Comparison of ENCODE assay signal across 18 cellular contexts in the genomic region with DNA sequence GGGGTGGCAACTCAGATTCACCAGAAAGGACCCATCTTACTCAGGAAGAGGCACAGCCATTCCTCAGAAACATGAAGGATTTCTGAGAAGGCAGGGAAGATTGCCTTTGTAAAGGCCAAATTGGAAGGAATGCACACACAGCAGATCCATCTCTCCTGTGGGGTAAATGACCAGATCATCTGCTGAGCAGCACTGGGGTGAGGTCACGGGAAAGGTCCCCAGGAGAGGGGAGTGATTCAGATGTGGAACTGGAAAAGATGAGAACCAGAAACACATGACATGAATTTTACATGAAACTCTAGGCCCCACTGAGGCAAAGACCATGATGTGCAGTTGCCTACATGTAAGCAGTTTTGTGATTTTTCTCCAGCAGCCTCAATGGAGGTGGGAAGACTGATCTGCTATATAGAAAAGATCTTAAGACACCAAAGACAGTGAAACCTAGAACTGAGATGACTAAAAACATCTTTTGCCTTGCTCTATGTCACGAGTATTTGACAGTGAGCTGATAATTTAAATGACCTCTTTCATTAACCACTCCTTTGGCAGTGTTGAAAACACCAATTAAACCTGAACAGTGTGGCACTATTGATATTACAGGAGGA.
DNase-seq lines count a peak whose midpoint lies in the region; ATAC-seq and TF ChIP-seq lines count a peak whose summit lies in the region.
"Had no signal": no experiment of that assay in that cellular context is flagged by ENCODE, and none has a peak within 500 bp of the region (broad histone marks: within the 10 kb centered on the region; RNA-seq: fewer than 3 reads in every experiment).

No MANE protein-coding gene starts in this region.

- no peaks in the 10 kb centered on the region for H3K36me3 Mint-ChIP-seq in activated CD4-positive, alpha-beta T cell treated with anti-CD3 and anti-CD28 coated beads, Interleukin-2, amount 10 ng/mL, durations not matched to agents 7 days and 5 days (ENCODE audit: low read depth)
- H3K36me3 Mint-ChIP-seq in stimulated activated naive CD8-positive, alpha-beta T cell treated with anti-CD3 and anti-CD28 coated beads, Interleukin-15, Interleukin-2, amounts not matched to agents 100 ng/mL and 50 ng/mL, for 24 hours (ENCODE audit: low read depth), result no peaks in the 10 kb centered on the region
- H3K36me3 Mint-ChIP-seq: CD14-positive monocyte; CD4-positive, alpha-beta memory T cell had no signal

- peaks cover 3% of the 10 kb centered on the region for H3K27me3 Mint-ChIP-seq in activated CD4-positive, alpha-beta T cell treated with anti-CD3 and anti-CD28 coated beads, Interleukin-2, amount 10 ng/mL, durations not matched to agents 7 days and 5 days
- peaks cover 3% of the 10 kb centered on the region for H3K27me3 Mint-ChIP-seq in stimulated activated naive CD8-positive, alpha-beta T cell treated with anti-CD3 and anti-CD28 coated beads, Interleukin-15, Interleukin-2, amounts not matched to agents 100 ng/mL and 50 ng/mL, for 24 hours

- POLR2A ChIA-PET in activated CD4-positive, alpha-beta T cell treated with anti-CD3 and anti-CD28 coated beads, Interleukin-2, amount 10 ng/mL, durations not matched to agents 7 days and 5 days (lab: Charles Lee), result no interaction called here

- no peak for ATAC-seq in GM21737 (IDR thresholded peaks at IDR 0.05; ENCODE audit: unreplicated experiment)
- ATAC-seq: GM23338 had no signal

- 84% methylated on average over 2 of the region's 2 CpGs for WGBS in esophagus muscularis mucosa
- 52 to 73% methylated on average over 2 of the region's 2 CpGs for WGBS in esophagus squamous epithelium, 2 donors

- no peak overlapping the region for H3K27ac Mint-ChIP-seq in activated CD4-positive, alpha-beta T cell treated with anti-CD3 and anti-CD28 coated beads, Interleukin-2, amount 10 ng/mL, durations not matched to agents 7 days and 5 days
- H3K27ac Mint-ChIP-seq in stimulated activated naive CD8-positive, alpha-beta T cell treated with anti-CD3 and anti-CD28 coated beads, Interleukin-15, Interleukin-2, amounts not matched to agents 100 ng/mL and 50 ng/mL, for 24 hours, result peak overlapping the region; percentile 38
- H3K27ac Mint-ChIP-seq: CD14-positive monocyte; CD4-positive, alpha-beta memory T cell; GM23338 had no signal

- no peaks in the 10 kb centered on the region for H3K36me3 ChIP-seq in esophagus muscularis mucosa
- no peaks in the 10 kb centered on the region for H3K36me3 ChIP-seq in esophagus squamous epithelium
- H3K36me3 ChIP-seq: BLaER1 had no signal

- TF ChIP-seq EP300 in esophagus muscularis mucosa (IDR thresholded peaks at IDR 0.05), result no peak

- H3K4me1 Mint-ChIP-seq in activated CD4-positive, alpha-beta T cell treated with anti-CD3 and anti-CD28 coated beads, Interleukin-2, amount 10 ng/mL, durations not matched to agents 7 days and 5 days, result no peaks in the 10 kb centered on the region
- H3K4me1 Mint-ChIP-seq in stimulated activated naive CD8-positive, alpha-beta T cell treated with anti-CD3 and anti-CD28 coated beads, Interleukin-15, Interleukin-2, amounts not matched to agents 100 ng/mL and 50 ng/mL, for 24 hours (ENCODE audit: low read depth), result peaks cover 14% of the 10 kb centered on the region
- H3K4me1 Mint-ChIP-seq: CD14-positive monocyte; CD4-positive, alpha-beta memory T cell had no signal

- H3K4me1 ChIP-seq in esophagus muscularis mucosa (peaks cover 0 to 3% (median 0%) of the 10 kb centered on the region in 4 donors), esophagus squamous epithelium (no peaks in the 10 kb centered on the region)
- H3K4me1 ChIP-seq: BLaER1 had no signal

- peak; percentile 12 for DNase-seq in activated CD4-positive, alpha-beta T cell treated with anti-CD3 and anti-CD28 coated beads for 48 hours
- DNase-seq in activated CD4-positive, alpha-beta T cell treated with anti-CD3 and anti-CD28 coated beads, Interleukin-2, amount 10 ng/mL, durations not matched to agents 7 days and 5 days, result no peak
- DNase-seq in stimulated activated CD4-positive, alpha-beta T cell treated with anti-CD3 and anti-CD28 coated beads, Interleukin-15, amount 100 ng/mL, for 24 hours, result peak; percentile 10
- no peak for DNase-seq in stimulated activated CD4-positive, alpha-beta T cell treated with anti-CD3 and anti-CD28 coated beads, Interleukin-4, amount 100 ng/mL, for 1 hour
- DNase-seq in esophagus muscularis mucosa (ENCODE audit: extremely low spot score) (peak; percentile 84), esophagus squamous epithelium (lab: John Stamatoyannopoulos, UW) (no peak)
- DNase-seq: 8988T; CD4-positive, alpha-beta memory T cell; DMS153; DMS79; GDM1; HCEC 1CT had no signal

- no peak for TF ChIP-seq CTCF in esophagus muscularis mucosa (IDR thresholded peaks at IDR 0.05)
- no peak for TF ChIP-seq CTCF in esophagus squamous epithelium (IDR thresholded peaks at IDR 0.05)

- CTCF ChIA-PET in activated CD4-positive, alpha-beta T cell treated with anti-CD3 and anti-CD28 coated beads, Interleukin-2, amount 10 ng/mL, durations not matched to agents 7 days and 5 days (lab: Charles Lee), result no interaction called here

- TF ChIP-seq POLR2A in esophagus muscularis mucosa (IDR thresholded peaks at IDR 0.05; ENCODE audit: low read depth) (no peak), esophagus squamous epithelium (IDR thresholded peaks at IDR 0.05) (no peak)

- H3K4me3 ChIP-seq in esophagus muscularis mucosa, result no peak overlapping the region
- no peak overlapping the region for H3K4me3 ChIP-seq in esophagus squamous epithelium
- H3K4me3 ChIP-seq: BLaER1, GM23338 had no signal

- no peak overlapping the region for H3K4me3 Mint-ChIP-seq in activated CD4-positive, alpha-beta T cell treated with anti-CD3 and anti-CD28 coated beads, Interleukin-2, amount 10 ng/mL, durations not matched to agents 7 days and 5 days
- H3K4me3 Mint-ChIP-seq in stimulated activated naive CD8-positive, alpha-beta T cell treated with anti-CD3 and anti-CD28 coated beads, Interleukin-15, Interleukin-2, amounts not matched to agents 100 ng/mL and 50 ng/mL, for 24 hours, result no peak overlapping the region
- H3K4me3 Mint-ChIP-seq: CD14-positive monocyte; CD4-positive, alpha-beta memory T cell; GM23338 had no signal

- H3K9me3 ChIP-seq in esophagus muscularis mucosa (no peaks in the 10 kb centered on the region), esophagus squamous epithelium (no peaks in the 10 kb centered on the region)
- H3K9me3 ChIP-seq: BLaER1 had no signal

- no peaks in the 10 kb centered on the region for H3K9me3 Mint-ChIP-seq in activated CD4-positive, alpha-beta T cell treated with anti-CD3 and anti-CD28 coated beads, Interleukin-2, amount 10 ng/mL, durations not matched to agents 7 days and 5 days
- no peaks in the 10 kb centered on the region for H3K9me3 Mint-ChIP-seq in stimulated activated naive CD8-positive, alpha-beta T cell treated with anti-CD3 and anti-CD28 coated beads, Interleukin-15, Interleukin-2, amounts not matched to agents 100 ng/mL and 50 ng/mL, for 24 hours
- H3K9me3 Mint-ChIP-seq: CD14-positive monocyte; CD4-positive, alpha-beta memory T cell; GM23338 had no signal

- intact Hi-C loops in esophagus muscularis mucosa (cut with DNase I) (no loop called here), esophagus squamous epithelium (cut with DNase I) (no loop called here)

- no peaks in the 10 kb centered on the region for H3K27me3 ChIP-seq in esophagus muscularis mucosa
- no peaks in the 10 kb centered on the region for H3K27me3 ChIP-seq in esophagus squamous epithelium
- H3K27me3 ChIP-seq: BLaER1 had no signal

- no peak overlapping the region for H3K27ac ChIP-seq in esophagus muscularis mucosa (replicated peaks in 1 of 4)
- H3K27ac ChIP-seq in esophagus squamous epithelium, result no peak overlapping the region
- H3K27ac ChIP-seq: BLaER1, HL-60 had no signal

Comparison
In these comparisons a context has a peak if more than half of its experiments do, and no peak if none do; other contexts are left out.
1. DNase-seq: peak in activated CD4-positive, alpha-beta T cell treated with anti-CD3 and anti-CD28 coated beads for 48 hours (single experiment), stimulated activated CD4-positive, alpha-beta T cell treated with anti-CD3 and anti-CD28 coated beads, Interleukin-15, amount 100 ng/mL, for 24 hours (single experiment) and esophagus muscularis mucosa (single experiment); none in activated CD4-positive, alpha-beta T cell treated with anti-CD3 and anti-CD28 coated beads, Interleukin-2, amount 10 ng/mL, durations not matched to agents 7 days and 5 days (single experiment), stimulated activated CD4-positive, alpha-beta T cell treated with anti-CD3 and anti-CD28 coated beads, Interleukin-4, amount 100 ng/mL, for 1 hour (single experiment) and esophagus squamous epithelium (single experiment).